Comparison of ENCODE assay signal across 4 cellular contexts in genomic region chr20:63778857-63779256, GRCh38.
TF ChIP-seq lines count a peak whose summit lies in the region.

No MANE protein-coding gene starts in this region.

TF ChIP-seq in GM23338, 12 proteins besides CTCF, POLR2A, EP300 and RAD21 (continues in another document):
- TF ChIP-seq STAT1 (IDR thresholded peaks at IDR 0.05; ENCODE audit: unreplicated experiment), result no peak
- no peak for TF ChIP-seq NANOG (IDR thresholded peaks at IDR 0.05; ENCODE audit: borderline replicate concordance)
- TF ChIP-seq EZH2 (IDR thresholded peaks at IDR 0.05; ENCODE audit: low read depth, unreplicated experiment), result no peak
- TF ChIP-seq JUNB (IDR thresholded peaks at IDR 0.05; ENCODE audit: unreplicated experiment), result no peak
- TF ChIP-seq EZH2phosphoT487 (IDR thresholded peaks at IDR 0.05; ENCODE audit: unreplicated experiment), result no peak

TF ChIP-seq in IMR-90, 13 proteins besides CTCF, POLR2A, EP300 and RAD21:
- TF ChIP-seq USF2 (IDR thresholded peaks at IDR 0.05; ENCODE audit: low read depth, low read length), result no peak
- no peak for TF ChIP-seq SMC3 (IDR thresholded peaks at IDR 0.05; ENCODE audit: low read depth, low read length)
- TF ChIP-seq, protein P1, sequence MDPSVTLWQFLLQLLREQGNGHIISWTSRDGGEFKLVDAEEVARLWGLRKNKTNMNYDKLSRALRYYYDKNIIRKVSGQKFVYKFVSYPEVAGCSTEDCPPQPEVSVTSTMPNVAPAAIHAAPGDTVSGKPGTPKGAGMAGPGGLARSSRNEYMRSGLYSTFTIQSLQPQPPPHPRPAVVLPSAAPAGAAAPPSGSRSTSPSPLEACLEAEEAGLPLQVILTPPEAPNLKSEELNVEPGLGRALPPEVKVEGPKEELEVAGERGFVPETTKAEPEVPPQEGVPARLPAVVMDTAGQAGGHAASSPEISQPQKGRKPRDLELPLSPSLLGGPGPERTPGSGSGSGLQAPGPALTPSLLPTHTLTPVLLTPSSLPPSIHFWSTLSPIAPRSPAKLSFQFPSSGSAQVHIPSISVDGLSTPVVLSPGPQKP (IDR thresholded peaks at IDR 0.05; ENCODE audit: borderline replicate concordance, low read depth, low read length), result no peak
- TF ChIP-seq FOS (IDR thresholded peaks at IDR 0.05; ENCODE audit: low read depth, low read length), result no peak
- TF ChIP-seq MAZ (IDR thresholded peaks at IDR 0.05; ENCODE audit: borderline replicate concordance, low read depth, low read length), result no peak
- TF ChIP-seq RFX5 (IDR thresholded peaks at IDR 0.05; ENCODE audit: low read depth, low read length), result no peak
- TF ChIP-seq CHD1 (IDR thresholded peaks at IDR 0.05; ENCODE audit: low read depth, low read length), result no peak
- no peak for TF ChIP-seq NFE2L2 (IDR thresholded peaks at IDR 0.05; ENCODE audit: low read depth, low read length)
- TF ChIP-seq RCOR1 (IDR thresholded peaks at IDR 0.05; ENCODE audit: insufficient replicate concordance, low read length), result no peak
- TF ChIP-seq MAFK (IDR thresholded peaks at IDR 0.05; ENCODE audit: low read depth, low read length), result no peak
- TF ChIP-seq MXI1 (IDR thresholded peaks at IDR 0.05; ENCODE audit: borderline replicate concordance, low read depth, low read length), result no peak
- TF ChIP-seq CEBPB (IDR thresholded peaks at IDR 0.05; ENCODE audit: low read depth, low read length), result no peak
- no peak for TF ChIP-seq BHLHE40 (IDR thresholded peaks at IDR 0.05; ENCODE audit: low read depth, low read length)

TF ChIP-seq in K562, 482 proteins besides CTCF, POLR2A, EP300 and RAD21:
- peak; percentile 34; the same call in 1 of the 2 replicates for TF ChIP-seq ZBTB33 (CRISPR knock-in tag; IDR thresholded peaks at IDR 0.05)
- TF ChIP-seq, protein P2, sequence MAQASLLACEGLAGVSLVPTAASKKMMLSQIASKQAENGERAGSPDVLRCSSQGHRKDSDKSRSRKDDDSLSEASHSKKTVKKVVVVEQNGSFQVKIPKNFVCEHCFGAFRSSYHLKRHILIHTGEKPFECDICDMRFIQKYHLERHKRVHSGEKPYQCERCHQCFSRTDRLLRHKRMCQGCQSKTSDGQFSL (CRISPR knock-in tag; IDR thresholded peaks at IDR 0.05), result peak; percentile 46; the same call in 1 of the 2 replicates
- TF ChIP-seq, protein P2 (tag; IDR thresholded peaks at IDR 0.05), result no peak
- TF ChIP-seq NFE2L1 (tag; IDR thresholded peaks at IDR 0.05; ENCODE audit: borderline replicate concordance, low read depth), result no peak
- no peak for TF ChIP-seq FOXA3 (CRISPR knock-in tag; conservative IDR thresholded peaks at IDR 0.05 in 1 of 2, IDR thresholded peaks at IDR 0.05 in 1 of 2)

TF ChIP-seq in SK-N-SH treated with all-trans-retinoic acid at 6 μM for 48 hours, 23 proteins besides CTCF, POLR2A, EP300 and RAD21:
- TF ChIP-seq PATZ1 (CRISPR knock-in tag; IDR thresholded peaks at IDR 0.05; ENCODE audit: borderline replicate concordance) (no peak), TCF4 (CRISPR knock-in tag; IDR thresholded peaks at IDR 0.05; ENCODE audit: borderline replicate concordance) (no peak), GLIS3 (CRISPR knock-in tag; IDR thresholded peaks at IDR 0.05) (no peak), ZFP30 (CRISPR knock-in tag; IDR thresholded peaks at IDR 0.05) (no peak), CSDC2 (CRISPR knock-in tag; IDR thresholded peaks at IDR 0.05) (no peak), ZNF70 (CRISPR knock-in tag; IDR thresholded peaks at IDR 0.05) (no peak), CSRNP3 (CRISPR knock-in tag; IDR thresholded peaks at IDR 0.05) (no peak), ESRRG (CRISPR knock-in tag; IDR thresholded peaks at IDR 0.05) (no peak), POU6F1 (CRISPR knock-in tag; IDR thresholded peaks at IDR 0.05; ENCODE audit: borderline replicate concordance, low read depth) (no peak), ZNF8 (CRISPR knock-in tag; IDR thresholded peaks at IDR 0.05) (no peak), BACH2 (CRISPR knock-in tag; IDR thresholded peaks at IDR 0.05; ENCODE audit: borderline replicate concordance) (no peak), RARB (CRISPR knock-in tag; IDR thresholded peaks at IDR 0.05) (no peak), ZC3H10 (CRISPR knock-in tag; IDR thresholded peaks at IDR 0.05) (no peak), ZFP3 (CRISPR knock-in tag; IDR thresholded peaks at IDR 0.05) (no peak), OSR1 (CRISPR knock-in tag; IDR thresholded peaks at IDR 0.05) (no peak), SNAI2 (CRISPR knock-in tag; IDR thresholded peaks at IDR 0.05) (no peak)
- TF ChIP-seq, protein P3, sequence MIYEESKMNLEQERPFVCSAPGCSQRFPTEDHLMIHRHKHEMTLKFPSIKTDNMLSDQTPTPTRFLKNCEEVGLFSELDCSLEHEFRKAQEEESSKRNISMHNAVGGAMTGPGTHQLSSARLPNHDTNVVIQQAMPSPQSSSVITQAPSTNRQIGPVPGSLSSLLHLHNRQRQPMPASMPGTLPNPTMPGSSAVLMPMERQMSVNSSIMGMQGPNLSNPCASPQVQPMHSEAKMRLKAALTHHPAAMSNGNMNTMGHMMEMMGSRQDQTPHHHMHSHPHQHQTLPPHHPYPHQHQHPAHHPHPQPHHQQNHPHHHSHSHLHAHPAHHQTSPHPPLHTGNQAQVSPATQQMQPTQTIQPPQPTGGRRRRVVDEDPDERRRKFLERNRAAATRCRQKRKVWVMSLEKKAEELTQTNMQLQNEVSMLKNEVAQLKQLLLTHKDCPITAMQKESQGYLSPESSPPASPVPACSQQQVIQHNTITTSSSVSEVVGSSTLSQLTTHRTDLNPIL (CRISPR knock-in tag; IDR thresholded peaks at IDR 0.05; ENCODE audit: low read depth), result no peak
